Comparison of ENCODE assay signal across 10 cellular contexts in genomic region chr7:8082762-8083161, GRCh38.
"Had no signal": no experiment of that assay in that cellular context is flagged by ENCODE, and none has a peak within 500 bp of the region (broad histone marks: within the 10 kb centered on the region; RNA-seq: fewer than 3 reads in every experiment).

No MANE protein-coding gene starts in this region.

- H3K9me3 Mint-ChIP-seq: H9, IgD-negative memory B cell had no signal

- H3K27me3 Mint-ChIP-seq: IgD-negative memory B cell had no signal

- ATAC-seq: HepG2 had no signal

- H3K4me3 Mint-ChIP-seq: H9, IgD-negative memory B cell had no signal

- H3K4me2 ChIP-seq: KMS-11 had no signal

- FAIRE-seq: HepG2 had no signal

- H3K4me3 ChIP-seq: GM23248 had no signal

- H3K27ac ChIP-seq: GM23248, HL-60, KMS-11 had no signal

- DNase-seq: GM23248, GOT3, H9, HCEC 1CT, Karpas-422, KBM-7 had no signal

- H3K27ac Mint-ChIP-seq: H9 had no signal
